9 cellular contexts compared by ENCODE assay signal in genomic region chr15:37095993-37096877, GRCh38. TPM values are rescaled to one million over a fixed set of nuclear protein-coding genes. Genes with fewer than 3 reads are reported as not detected.
DNase-seq lines count a peak whose midpoint lies in the region; ATAC-seq and TF ChIP-seq lines count a peak whose summit lies in the region.
"Had no signal": no experiment of that assay in that cellular context is flagged by ENCODE, and none has a peak within 500 bp of the region (broad histone marks: within the 10 kb centered on the region; RNA-seq: fewer than 3 reads in every experiment).

No MANE protein-coding gene starts in this region.

- H3K4me3 ChIP-seq in esophagus muscularis mucosa, result peak overlapping the region; percentile 65 to 88 (median 80)
- H3K4me3 ChIP-seq in mucosa of stomach (ENCODE audit: low read length), result peak overlapping the region; percentile 67
- H3K4me3 ChIP-seq: BLaER1 treated with 17β-estradiol and CSF1 and Interleukin-3, amounts not matched to agents 10 nM and 100 nM had no signal

- 14% methylated on average over 19 of the region's 36 CpGs for WGBS in esophagus muscularis mucosa

- intact Hi-C loops in Right ventricle myocardium superior (cut with DNase I) (loop anchor here (5.0 kb wide), 1 partner anchor 209 kb away; no protein-coding TSS in a partner anchor), left cardiac atrium (cut with DNase I) (no loop called here), esophagus muscularis mucosa (cut with DNase I) (loop anchor here (5.0 kb wide), 1 partner anchor 79 kb away; no protein-coding TSS in a partner anchor)

- H3K9ac ChIP-seq in mucosa of stomach (ENCODE audit: low read length), result peak overlapping the region; percentile 77
- H3K9ac ChIP-seq: BLaER1 treated with 17β-estradiol and CSF1 and Interleukin-3, amounts not matched to agents 10 nM and 100 nM had no signal

- TF ChIP-seq POLR2A in esophagus muscularis mucosa (IDR thresholded peaks at IDR 0.05; ENCODE audit: low read depth), result no peak

- no peaks in the 10 kb centered on the region for H3K9me3 ChIP-seq in esophagus muscularis mucosa
- no peaks in the 10 kb centered on the region for H3K9me3 ChIP-seq in mucosa of stomach (ENCODE audit: control insufficient read depth, low read length)

- H3K4me1 ChIP-seq in esophagus muscularis mucosa (peaks cover 10 to 39% (median 33%) of the 10 kb centered on the region in 4 donors), mucosa of stomach (ENCODE audit: control insufficient read depth, insufficient read depth, low read length) (peaks cover 19% of the 10 kb centered on the region)

- no peaks in the 10 kb centered on the region for H3K36me3 ChIP-seq in esophagus muscularis mucosa
- no peaks in the 10 kb centered on the region for H3K36me3 ChIP-seq in mucosa of stomach (ENCODE audit: control insufficient read depth, insufficient read depth, low read length)
- H3K36me3 ChIP-seq: BLaER1 treated with 17β-estradiol and CSF1 and Interleukin-3, amounts not matched to agents 10 nM and 100 nM had no signal

- ATAC-seq in Right ventricle myocardium superior (ENCODE audit: poor library complexity), result no peak
- no peak for ATAC-seq in left cardiac atrium
- no peak for ATAC-seq in GM19397 (IDR thresholded peaks at IDR 0.05; ENCODE audit: unreplicated experiment)
- ATAC-seq in HG03520 (IDR thresholded peaks at IDR 0.05; ENCODE audit: unreplicated experiment), result no peak

- peak overlapping the region; percentile 86 to 98 (median 92) for H3K27ac ChIP-seq in esophagus muscularis mucosa (replicated peaks in 1 of 4)
- H3K27ac ChIP-seq: BLaER1 treated with 17β-estradiol and CSF1 and Interleukin-3, amounts not matched to agents 10 nM and 100 nM had no signal

- peak; percentile 51 for DNase-seq in Right ventricle myocardium superior
- no peak for DNase-seq in left cardiac atrium
- no peak for DNase-seq in esophagus muscularis mucosa (ENCODE audit: extremely low spot score)
- no peak for DNase-seq in NCI-H1694 treated with DMSO at 0.1 percent for 48 hours (lab: John Stamatoyannopoulos, UW)
- no peak for DNase-seq in MV-4-11 (lab: John Stamatoyannopoulos, UW)

- TF ChIP-seq CTCF in esophagus muscularis mucosa (IDR thresholded peaks at IDR 0.05), result no peak

- H3K27me3 ChIP-seq in esophagus muscularis mucosa (no peaks in the 10 kb centered on the region), mucosa of stomach (ENCODE audit: control insufficient read depth, insufficient read depth, low read length) (no peaks in the 10 kb centered on the region)

- TF ChIP-seq EP300 in esophagus muscularis mucosa (IDR thresholded peaks at IDR 0.05), result no peak

RNA-seq across cellular contexts. Expression of gene MEIS2, which starts 4.1 kb away (rescaled TPM):
- 43.9 TPM for total RNA-seq in Right ventricle myocardium superior
- 10 to 100 TPM; 21.1 to 21.5 TPM for total RNA-seq in left cardiac atrium
- total RNA-seq in esophagus muscularis mucosa, result 100 to 1,000 TPM in 1 of 4 donors, 10 to 100 TPM in 3; 53.8 to 106 (median 63.3) TPM

Comparison
In these comparisons a context has a peak if more than half of its experiments do, and no peak if none do; other contexts are left out.
1. intact Hi-C loops: an anchor here in Right ventricle myocardium superior (5.0 kb wide) and esophagus muscularis mucosa (5.0 kb wide); none called in left cardiac atrium.